In genomic region chr2:73383036-73383435, GRCh38 we compare ENCODE assay signal across 35 cellular contexts.
"Had no signal": no experiment of that assay in that cellular context is flagged by ENCODE, and none has a peak within 500 bp of the region (broad histone marks: within the 10 kb centered on the region; RNA-seq: fewer than 3 reads in every experiment).

No MANE protein-coding gene starts in this region.

- H3K27ac Mint-ChIP-seq: activated B cell treated with CpG ODN at 0.5 μM for 24 hours; activated CD4-positive, alpha-beta memory T cell treated with anti-CD3 and anti-CD28 coated beads, Interleukin-2, amount 10 ng/mL, durations not matched to agents 7 days and 5 days; activated CD4-positive, alpha-beta T cell treated with anti-CD3 and anti-CD28 coated beads for 36 hours; activated CD4-positive, alpha-beta T cell treated with anti-CD3 and anti-CD28 coated beads, Interleukin-2, amount 10 ng/mL, durations not matched to agents 7 days and 5 days; activated CD8-positive, alpha-beta memory T cell treated with anti-CD3 and anti-CD28 coated beads, Interleukin-2, amount 10 ng/mL, durations not matched to agents 7 days and 5 days; activated CD8-positive, alpha-beta T cell treated with anti-CD3 and anti-CD28 coated beads, Interleukin-2, amount 10 ng/mL, durations not matched to agents 7 days and 5 days; activated naive CD4-positive, alpha-beta T cell treated with anti-CD3 and anti-CD28 coated beads, Interleukin-2, amount 10 ng/mL, durations not matched to agents 7 days and 5 days; activated naive CD4-positive, alpha-beta T cell treated with anti-CD3 and anti-CD28 coated beads, Interleukin-2, amount 50 U/mL, for 24 hours; activated naive CD8-positive, alpha-beta T cell; activated naive CD8-positive, alpha-beta T cell treated with anti-CD3 and anti-CD28 coated beads, Interleukin-2, amount 10 ng/mL, durations not matched to agents 7 days and 5 days; activated naive CD8-positive, alpha-beta T cell treated with anti-CD3 and anti-CD28 coated beads, Interleukin-2, amount 50 U/mL, for 24 hours; activated T-cell treated with anti-CD3 and anti-CD28 coated beads, Interleukin-2, amount 50 U/mL, for 24 hours; activated T-helper 2 cell treated with anti-CD3 and anti-CD28 coated beads, Interferon-gamma antibody, Interleukin-2, Interleukin-4, amounts not matched to agents 10 μg/mL and 5 μg/mL and 100 μg/mL, durations not matched to agents 14 hours and 24 hours and 36 hours; brain; T-helper 17 cell had no signal

- FAIRE-seq: bronchial epithelial cell, TTC549 had no signal

- ATAC-seq: activated CD4-positive, alpha-beta T cell treated with anti-CD3 and anti-CD28 coated beads for 36 hours; activated CD8-positive, alpha-beta memory T cell treated with anti-CD3 and anti-CD28 coated beads, Interleukin-2, amount 10 ng/mL, durations not matched to agents 7 days and 5 days; activated CD8-positive, alpha-beta T cell treated with anti-CD3 and anti-CD28 coated beads, Interleukin-2, amount 10 ng/mL, durations not matched to agents 7 days and 5 days; activated naive CD8-positive, alpha-beta T cell treated with anti-CD3 and anti-CD28 coated beads, Interleukin-2, amount 50 U/mL, for 24 hours; T-helper 17 cell had no signal

- H3K4me3 Mint-ChIP-seq: activated B cell treated with CpG ODN at 0.5 μM for 24 hours; activated CD4-positive, alpha-beta memory T cell treated with anti-CD3 and anti-CD28 coated beads, Interleukin-2, amount 10 ng/mL, durations not matched to agents 7 days and 5 days; activated CD4-positive, alpha-beta T cell treated with anti-CD3 and anti-CD28 coated beads for 36 hours; activated CD4-positive, alpha-beta T cell treated with anti-CD3 and anti-CD28 coated beads, Interleukin-2, amount 10 ng/mL, durations not matched to agents 7 days and 5 days; activated CD8-positive, alpha-beta memory T cell treated with anti-CD3 and anti-CD28 coated beads, Interleukin-2, amount 10 ng/mL, durations not matched to agents 7 days and 5 days; activated CD8-positive, alpha-beta T cell treated with anti-CD3 and anti-CD28 coated beads, Interleukin-2, amount 10 ng/mL, durations not matched to agents 7 days and 5 days; activated naive CD4-positive, alpha-beta T cell treated with anti-CD3 and anti-CD28 coated beads, Interleukin-2, amount 10 ng/mL, durations not matched to agents 7 days and 5 days; activated naive CD4-positive, alpha-beta T cell treated with anti-CD3 and anti-CD28 coated beads, Interleukin-2, amount 50 U/mL, for 24 hours; activated naive CD8-positive, alpha-beta T cell; activated naive CD8-positive, alpha-beta T cell treated with anti-CD3 and anti-CD28 coated beads, Interleukin-2, amount 10 ng/mL, durations not matched to agents 7 days and 5 days; activated naive CD8-positive, alpha-beta T cell treated with anti-CD3 and anti-CD28 coated beads, Interleukin-2, amount 50 U/mL, for 24 hours; activated T-cell treated with anti-CD3 and anti-CD28 coated beads, Interleukin-2, amount 50 U/mL, for 24 hours; central memory CD8-positive, alpha-beta T cell; T-helper 17 cell had no signal

- H3K27me3 ChIP-seq: ascending aorta, colonic mucosa had no signal

- H3K36me3 Mint-ChIP-seq: activated CD8-positive, alpha-beta memory T cell treated with anti-CD3 and anti-CD28 coated beads, Interleukin-2, amount 10 ng/mL, durations not matched to agents 7 days and 5 days; activated naive CD4-positive, alpha-beta T cell treated with anti-CD3 and anti-CD28 coated beads, Interleukin-2, amount 10 ng/mL, durations not matched to agents 7 days and 5 days; activated naive CD4-positive, alpha-beta T cell treated with anti-CD3 and anti-CD28 coated beads, Interleukin-2, amount 50 U/mL, for 24 hours; activated naive CD8-positive, alpha-beta T cell had no signal

- H3K27me3 Mint-ChIP-seq: activated naive CD4-positive, alpha-beta T cell treated with anti-CD3 and anti-CD28 coated beads, Interleukin-2, amount 50 U/mL, for 24 hours had no signal

- H3K36me3 ChIP-seq: ascending aorta, cardiac muscle cell, colonic mucosa had no signal

- H3K4me3 ChIP-seq: ascending aorta, cardiac muscle cell, colonic mucosa had no signal

- H3K4me1 ChIP-seq: colonic mucosa had no signal

- DNase-seq: activated B cell treated with CpG ODN at 0.5 μM for 24 hours; activated CD4-positive, alpha-beta memory T cell treated with anti-CD3 and anti-CD28 coated beads, Interleukin-2, amount 10 ng/mL, durations not matched to agents 7 days and 5 days; activated CD4-positive, alpha-beta T cell treated with anti-CD3 and anti-CD28 coated beads for 1 hour; activated CD4-positive, alpha-beta T cell treated with anti-CD3 and anti-CD28 coated beads for 36 hours; activated CD4-positive, alpha-beta T cell treated with anti-CD3 and anti-CD28 coated beads for 48 hours; activated CD4-positive, alpha-beta T cell treated with anti-CD3 and anti-CD28 coated beads, Interleukin-2, amount 10 ng/mL, durations not matched to agents 7 days and 5 days; activated CD4-positive, alpha-beta T cell treated with anti-CD3 and anti-CD28 coated beads, Interleukin-2, amount 50 U/mL, for 48 hours; activated CD8-positive, alpha-beta memory T cell treated with anti-CD3 and anti-CD28 coated beads for 24 hours; activated CD8-positive, alpha-beta memory T cell treated with anti-CD3 and anti-CD28 coated beads, Interleukin-2, amount 10 ng/mL, durations not matched to agents 7 days and 5 days; activated CD8-positive, alpha-beta memory T cell treated with anti-CD3 and anti-CD28 coated beads, Interleukin-2, amount 50 U/mL, for 48 hours; activated CD8-positive, alpha-beta T cell treated with anti-CD3 and anti-CD28 coated beads, Interleukin-2, amount 10 ng/mL, durations not matched to agents 7 days and 5 days; activated effector memory CD4-positive, alpha-beta T cell treated with Interleukin-2 at 50 U/mL for 16 hours; activated gamma-delta T cell; activated naive CD4-positive, alpha-beta T cell treated with anti-CD3 and anti-CD28 coated beads, Interleukin-2, amount 10 ng/mL, durations not matched to agents 7 days and 5 days; activated naive CD4-positive, alpha-beta T cell treated with Interleukin-2 at 50 U/mL for 16 hours; activated naive CD8-positive, alpha-beta T cell treated with anti-CD3 and anti-CD28 coated beads, Interleukin-2, amount 10 ng/mL, durations not matched to agents 7 days and 5 days; activated naive CD8-positive, alpha-beta T cell treated with anti-CD3 and anti-CD28 coated beads, Interleukin-2, amount 50 U/mL, for 24 hours; activated T-cell treated with anti-CD3 and anti-CD28 coated beads, Interleukin-2, amount 50 U/mL, for 24 hours; activated T-cell treated with anti-CD3 and anti-CD28 coated beads, Interleukin-2, amount 50 U/mL, for 48 hours; amygdala; anterior cingulate cortex; caudate nucleus; cerebellar nuclear complex; colonic mucosa; T-helper 17 cell had no signal

- H3K9me3 Mint-ChIP-seq: activated B cell treated with CpG ODN at 0.5 μM for 24 hours; activated CD4-positive, alpha-beta memory T cell treated with anti-CD3 and anti-CD28 coated beads, Interleukin-2, amount 10 ng/mL, durations not matched to agents 7 days and 5 days; activated CD4-positive, alpha-beta T cell treated with anti-CD3 and anti-CD28 coated beads, Interleukin-2, amount 10 ng/mL, durations not matched to agents 7 days and 5 days; activated naive CD4-positive, alpha-beta T cell treated with anti-CD3 and anti-CD28 coated beads, Interleukin-2, amount 10 ng/mL, durations not matched to agents 7 days and 5 days; activated naive CD4-positive, alpha-beta T cell treated with anti-CD3 and anti-CD28 coated beads, Interleukin-2, amount 50 U/mL, for 24 hours; activated naive CD8-positive, alpha-beta T cell treated with anti-CD3 and anti-CD28 coated beads, Interleukin-2, amount 10 ng/mL, durations not matched to agents 7 days and 5 days; activated naive CD8-positive, alpha-beta T cell treated with anti-CD3 and anti-CD28 coated beads, Interleukin-2, amount 50 U/mL, for 24 hours; activated T-cell treated with anti-CD3 and anti-CD28 coated beads, Interleukin-2, amount 50 U/mL, for 24 hours; activated T-helper 2 cell treated with anti-CD3 and anti-CD28 coated beads, Interferon-gamma antibody, Interleukin-2, Interleukin-4, amounts not matched to agents 10 μg/mL and 5 μg/mL and 100 μg/mL, durations not matched to agents 14 hours and 24 hours and 36 hours; brain; central memory CD8-positive, alpha-beta T cell had no signal

- H3K9me3 ChIP-seq: ascending aorta, colonic mucosa had no signal

- H3K27ac ChIP-seq: ascending aorta, cardiac muscle cell, colonic mucosa, VCaP had no signal
